8 cellular contexts compared by ENCODE assay signal in the genomic region with DNA sequence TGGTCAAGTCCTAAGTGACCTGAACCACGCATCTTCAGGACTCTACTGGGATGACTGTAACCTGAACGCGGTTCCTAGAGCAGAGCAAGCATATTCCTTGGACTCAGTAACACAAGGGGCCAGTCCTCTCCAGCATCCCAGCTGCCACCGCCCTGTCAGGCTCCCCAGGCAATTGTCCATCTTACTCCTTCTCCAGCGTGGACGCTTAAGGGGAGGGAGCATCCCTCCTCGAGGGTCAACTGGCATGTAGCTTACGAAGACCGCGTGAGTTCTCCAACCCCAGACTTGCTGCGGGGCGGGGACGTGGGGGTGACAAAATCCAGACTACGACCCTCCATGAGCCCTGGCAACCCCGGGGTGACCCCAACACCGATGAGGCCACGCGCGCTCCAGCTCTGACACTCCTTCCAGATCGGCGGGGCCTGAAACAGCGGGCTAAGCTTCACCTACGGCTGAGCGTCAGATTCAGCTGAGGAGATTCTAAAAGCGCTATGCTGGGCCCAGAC. TPM values are rescaled to one million over a fixed set of nuclear protein-coding genes. Genes with fewer than 3 reads are reported as not detected.
DNase-seq lines count a peak whose midpoint lies in the region; ATAC-seq and TF ChIP-seq lines count a peak whose summit lies in the region.

No MANE protein-coding gene starts in this region.

- TF ChIP-seq CTCF in A673 (conservative IDR thresholded peaks at IDR 0.05; ENCODE audit: low read depth, low read length) (no peak), fibroblast of lung (conservative IDR thresholded peaks at IDR 0.05 in 1 of 2, IDR thresholded peaks at IDR 0.05 in 1 of 2; ENCODE audit: low read depth in 1 of 2, low read length in 2 of 2) (no peak), neural progenitor cell (IDR thresholded peaks at IDR 0.05) (no peak)

- H3K4me3 Mint-ChIP-seq in T-helper 17 cell = peak overlapping the region; percentile 99
- H3K4me3 Mint-ChIP-seq in neural progenitor cell = peak overlapping the region; percentile 96

- H3K27me3 ChIP-seq in A673 (replicated peaks; ENCODE audit: insufficient read depth, low read depth, low read length, poor library complexity) = no peaks in the 10 kb centered on the region
- no peaks in the 10 kb centered on the region for H3K27me3 ChIP-seq in fibroblast of lung (ENCODE audit: control insufficient read depth, insufficient read depth, low read length)
- no peaks in the 10 kb centered on the region for H3K27me3 ChIP-seq in neural progenitor cell

- intact Hi-C loops in A673 (cut with micrococcal nuclease; ENCODE audit: unreplicated experiment) = loop anchor here (5.0 kb wide), 1 partner anchor 50 kb away; no protein-coding TSS in a partner anchor

- H4K20me1 ChIP-seq in fibroblast of lung (ENCODE audit: control insufficient read depth, extremely low read depth, insufficient read depth, low read length) (no peaks in the 10 kb centered on the region), neural progenitor cell (ENCODE audit: low read depth) (peaks cover 9% of the 10 kb centered on the region)

- H3K4me2 ChIP-seq in fibroblast of lung (ENCODE audit: extremely low read depth, insufficient read depth, low read length) (peak overlapping the region; percentile 99), neural progenitor cell (peak overlapping the region; percentile 81)

- peaks cover 11% of the 10 kb centered on the region for H3K4me1 ChIP-seq in A673 (ENCODE audit: insufficient read depth, low read length, poor library complexity, severe bottlenecking)
- peaks cover 5% of the 10 kb centered on the region for H3K4me1 ChIP-seq in fibroblast of lung (ENCODE audit: control insufficient read depth, extremely low read depth, insufficient read depth, low read length)
- H3K4me1 ChIP-seq in neural progenitor cell = peaks cover 25% of the 10 kb centered on the region

- H3K9me3 Mint-ChIP-seq in neural progenitor cell = no peaks in the 10 kb centered on the region

- H2AFZ ChIP-seq in fibroblast of lung (ENCODE audit: low read length) (peak overlapping the region; percentile 87), neural progenitor cell (replicated peaks) (peak overlapping the region; percentile 80)

- peak overlapping the region; percentile 87 for H3K9ac ChIP-seq in fibroblast of lung (ENCODE audit: insufficient read depth, low read length)
- H3K9ac ChIP-seq in neural progenitor cell = peak overlapping the region; percentile 59

- ATAC-seq in GM18498 (IDR thresholded peaks at IDR 0.05; ENCODE audit: unreplicated experiment) (peak; percentile 1), T-helper 17 cell (no peak), GM21717 (IDR thresholded peaks at IDR 0.05; ENCODE audit: unreplicated experiment) (no peak)

- peaks cover 31% of the 10 kb centered on the region for H3K79me2 ChIP-seq in fibroblast of lung (ENCODE audit: control insufficient read depth, insufficient read depth, low read length)
- peaks cover 53% of the 10 kb centered on the region for H3K79me2 ChIP-seq in neural progenitor cell (ENCODE audit: low read depth)

- TSS peak; percentile 72 for BruUV-seq in A673 (replicated peaks; lab: Mats Ljungman, UMichigan)

- H3K36me3 Mint-ChIP-seq in T-helper 17 cell (ENCODE audit: low read depth) (peaks cover 6% of the 10 kb centered on the region), neural progenitor cell (peaks cover 14% of the 10 kb centered on the region)

- H3K9me3 ChIP-seq in A673 (ENCODE audit: low read depth, low read length, poor library complexity, severe bottlenecking) = no peaks in the 10 kb centered on the region
- no peaks in the 10 kb centered on the region for H3K9me3 ChIP-seq in T-helper 17 cell (ENCODE audit: control insufficient read depth, low read length, poor library complexity, severe bottlenecking)
- no peaks in the 10 kb centered on the region for H3K9me3 ChIP-seq in fibroblast of lung (ENCODE audit: control insufficient read depth, insufficient read depth, low read depth, low read length)
- no peaks in the 10 kb centered on the region for H3K9me3 ChIP-seq in neural progenitor cell (ENCODE audit: low read depth)

- peaks cover 32% of the 10 kb centered on the region for H3K4me1 Mint-ChIP-seq in T-helper 17 cell
- peaks cover 22% of the 10 kb centered on the region for H3K4me1 Mint-ChIP-seq in neural progenitor cell

- H3K36me3 ChIP-seq in A673 (ENCODE audit: insufficient read depth, low read length, poor library complexity, severe bottlenecking) (peaks cover 21% of the 10 kb centered on the region), fibroblast of lung (ENCODE audit: control insufficient read depth, insufficient read depth, low read length) (peaks cover 3% of the 10 kb centered on the region), neural progenitor cell (no peaks in the 10 kb centered on the region)

- H3K27ac Mint-ChIP-seq in T-helper 17 cell (peak overlapping the region; percentile 99), neural progenitor cell (peak overlapping the region; percentile 81)

- H3F3A ChIP-seq in neural progenitor cell (ENCODE audit: low read depth) = peaks cover 41% of the 10 kb centered on the region

- POLR2A ChIA-PET in A673 (lab: Charles Lee; ENCODE audit: low non-redundant PET) = interaction anchor here (0.6 to 0.9 kb wide), 5 partner anchors 13 to 250 kb away, joined by 3 to 15 read pairs (median 6); a partner anchor contains a TSS

- H3K4me3 ChIP-seq in A673 (ENCODE audit: low read depth, low read length, poor library complexity, severe bottlenecking) = peak overlapping the region; percentile 68
- H3K4me3 ChIP-seq in fibroblast of lung (replicated peaks in 1 of 4; ENCODE audit: control extremely low read depth in 1 of 4, insufficient read depth in 1 of 4, low read depth in 3 of 4, low read length in 4 of 4) = peak overlapping the region; percentile 82 to 93 (median 87)
- peak overlapping the region; percentile 57 for H3K4me3 ChIP-seq in neural progenitor cell

- H3K27ac ChIP-seq in A673 (ENCODE audit: low read depth, low read length, poor library complexity, severe bottlenecking) = peak overlapping the region; percentile 94
- H3K27ac ChIP-seq in fibroblast of lung (ENCODE audit: insufficient read depth, low read length) = peak overlapping the region; percentile 97
- H3K27ac ChIP-seq in neural progenitor cell = peak overlapping the region; percentile 76

- CTCF ChIA-PET in A673 (lab: Charles Lee) = no interaction called here

- DNase-seq in A673 (ENCODE audit: low spot score) (peak; percentile 31), HPDE6-E6E7 (ENCODE audit: extremely low spot score) (peak; percentile 22), T-helper 17 cell (no peak), fibroblast of lung (ENCODE audit: low read depth in 2 of 2) (peak; percentile 32 to 34), neural progenitor cell (ENCODE audit: low spot score) (peak; percentile 56), NCI-H128 (lab: John Stamatoyannopoulos, UW; ENCODE audit: unreplicated experiment) (no peak)

- H3K27me3 Mint-ChIP-seq in T-helper 17 cell = no peaks in the 10 kb centered on the region
- H3K27me3 Mint-ChIP-seq in neural progenitor cell (ENCODE audit: insufficient read depth, low read depth) = peaks cover 2% of the 10 kb centered on the region

RNA-seq across cellular contexts. Expression of a gene that starts 0.9 kb away (rescaled TPM):
- total RNA-seq in A673 (2021) (286 and 293 TPM in 2 replicates), T-helper 17 cell (10 to 100 TPM; 29.0 to 31.1 TPM), fibroblast of lung (33.1 and 41.6 TPM in 2 replicates), neural progenitor cell (ENCODE audit: low replicate concordance) (49.3 and 54.5 TPM in 2 replicates)
- polyA plus RNA-seq in fibroblast of lung = 39.4 and 76.4 TPM in 2 replicates
- polyA plus RNA-seq in fibroblast of lung (2012) = 49.0 and 107 TPM in 2 replicates
- polyA minus RNA-seq in fibroblast of lung (ENCODE audit: low replicate concordance) = 32.0 and 81.7 TPM in 2 replicates

Comparison
In these comparisons a context has a peak if more than half of its experiments do, and no peak if none do; other contexts are left out.
1. DNase-seq: peak in A673 (single experiment), HPDE6-E6E7 (single experiment), fibroblast of lung (2 of 2) and neural progenitor cell (single experiment); none in T-helper 17 cell (0 of 3) and NCI-H128 (single experiment).
2. Peak in every context shown above with its lines, with median percentiles within 50 percentile points of each other: H3K27ac ChIP-seq and H3K4me3 ChIP-seq.